Comparison of ENCODE assay signal across 1 cellular context in genomic region chr13:42997381-42997780, GRCh38.
TF ChIP-seq lines count a peak whose summit lies in the region.

No MANE protein-coding gene starts in this region.

TF ChIP-seq in IMR-90, 13 proteins besides CTCF, POLR2A, EP300 and RAD21:
- TF ChIP-seq MXI1 (IDR thresholded peaks at IDR 0.05; ENCODE audit: borderline replicate concordance, low read depth, low read length) (no peak), CHD1 (IDR thresholded peaks at IDR 0.05; ENCODE audit: low read depth, low read length) (no peak)
